ENCODE assay signal across 10 cellular contexts in the genomic region with DNA sequence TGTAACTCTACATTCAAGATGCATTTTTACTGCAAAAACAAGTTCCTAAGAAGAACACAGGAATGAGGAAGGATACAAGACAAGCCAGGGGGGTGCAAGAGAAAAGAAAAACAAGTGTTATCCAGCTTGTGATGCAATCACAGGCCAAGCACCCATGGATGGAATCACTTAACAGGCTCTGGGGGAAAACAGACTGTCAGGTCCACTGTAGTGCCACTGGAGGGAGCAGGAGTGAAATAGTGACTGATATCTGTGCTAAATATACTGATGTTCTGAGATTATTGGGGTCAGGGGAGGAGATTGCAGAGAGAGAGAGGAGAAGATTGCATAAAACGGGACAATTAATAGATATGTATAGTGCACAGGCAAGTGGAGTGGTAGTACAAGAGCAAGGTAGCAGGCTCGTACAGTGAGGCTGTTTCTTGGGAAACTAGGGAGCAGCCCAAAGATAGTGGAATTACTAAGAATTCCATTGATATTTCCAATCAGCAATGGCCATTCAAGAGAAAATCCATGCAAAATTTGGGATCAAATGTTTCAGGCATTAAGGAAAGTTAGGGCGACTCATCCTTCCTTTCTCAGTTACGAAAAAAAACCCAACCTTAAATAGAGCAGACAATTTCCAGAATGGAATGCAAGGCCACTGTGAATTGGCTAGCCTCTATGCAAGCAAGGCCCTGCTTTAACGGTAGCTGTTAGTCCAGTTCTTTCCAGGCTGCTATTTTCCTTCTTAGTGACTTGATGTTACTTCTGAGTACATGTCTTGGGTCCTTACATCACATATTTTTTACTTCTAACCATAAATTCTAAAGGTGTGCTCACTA. TPM values are rescaled to one million over a fixed set of nuclear protein-coding genes. Genes with fewer than 3 reads are reported as not detected.
DNase-seq lines count a peak whose midpoint lies in the region; ATAC-seq and TF ChIP-seq lines count a peak whose summit lies in the region.
"Had no signal": no experiment of that assay in that cellular context is flagged by ENCODE, and none has a peak within 500 bp of the region (broad histone marks: within the 10 kb centered on the region; RNA-seq: fewer than 3 reads in every experiment).

No MANE protein-coding gene starts in this region.

- CTCF ChIA-PET in Calu3 (lab: Charles Lee) = interaction anchor here (0.6 to 4.3 kb wide), 6 partner anchors 18 to 885 kb away, joined by 3 to 69 read pairs (median 3); a partner anchor contains a TSS

- BruUV-seq in Calu3 (replicated peaks; lab: Mats Ljungman, UMichigan) = no TSS peak

- H3K27ac Mint-ChIP-seq in Calu3 (ENCODE audit: unreplicated experiment) (no peak overlapping the region), chondrocyte (ENCODE audit: unreplicated experiment) (peak overlapping the region; percentile 92)

- ATAC-seq in HG03439 (IDR thresholded peaks at IDR 0.05; ENCODE audit: unreplicated experiment) = no peak
- ATAC-seq in GM18511 (IDR thresholded peaks at IDR 0.05; ENCODE audit: unreplicated experiment) = no peak
- no peak for ATAC-seq in GM19328 (IDR thresholded peaks at IDR 0.05; ENCODE audit: unreplicated experiment)
- ATAC-seq in HG03135 (IDR thresholded peaks at IDR 0.05; ENCODE audit: unreplicated experiment) = no peak

- H3K4me1 Mint-ChIP-seq in Calu3 (ENCODE audit: low read depth, unreplicated experiment) (peaks cover 15% of the 10 kb centered on the region), chondrocyte (ENCODE audit: low read depth) (peaks cover 51% of the 10 kb centered on the region)

- H3K9me3 Mint-ChIP-seq in Calu3 (ENCODE audit: low read depth, unreplicated experiment) = peaks cover 4% of the 10 kb centered on the region
- H3K9me3 Mint-ChIP-seq in chondrocyte (ENCODE audit: low read depth) = peaks cover 9% of the 10 kb centered on the region

- intact Hi-C loops in Calu3 (cut with micrococcal nuclease; ENCODE audit: unreplicated experiment) = loop anchor here (1.0 to 10.0 kb wide), 5 partner anchors 18 to 632 kb away; a partner anchor contains a TSS

- H3K27me3 Mint-ChIP-seq in Calu3 (ENCODE audit: unreplicated experiment) (no peaks in the 10 kb centered on the region), chondrocyte (ENCODE audit: low read depth) (no peaks in the 10 kb centered on the region)

- DNase-seq in Calu3 (peak; percentile 37), LNCaP clone FGC (ENCODE audit: low read depth) (peak; percentile 6), chondrocyte (ENCODE audit: low spot score) (no peak), midbrain (lab: John Stamatoyannopoulos, UW) (peak; percentile 0)

- no peak overlapping the region for H3K4me3 Mint-ChIP-seq in Calu3 (ENCODE audit: low read depth, unreplicated experiment)
- no peak overlapping the region for H3K4me3 Mint-ChIP-seq in chondrocyte (ENCODE audit: unreplicated experiment)

- TF ChIP-seq CTCF in Calu3 (IDR thresholded peaks at IDR 0.05; ENCODE audit: unreplicated experiment) = peak; percentile 30
- peak; percentile 51 for TF ChIP-seq CTCF in LNCaP clone FGC (IDR thresholded peaks at IDR 0.05; ENCODE audit: control insufficient read depth, extremely low read depth, insufficient read depth)
- TF ChIP-seq CTCF in chondrocyte (IDR thresholded peaks at IDR 0.05) = peak; percentile 83

- no peak overlapping the region for H3K4me3 ChIP-seq in LNCaP clone FGC (ENCODE audit: low read depth, low read length)
- H3K4me3 ChIP-seq: uterus had no signal

- H3K36me3 Mint-ChIP-seq in Calu3 (ENCODE audit: insufficient read depth, unreplicated experiment) (no peaks in the 10 kb centered on the region), chondrocyte (ENCODE audit: low read depth) (peaks cover 3% of the 10 kb centered on the region)

RNA-seq across cellular contexts. Expression of a gene that starts 52.2 kb away (rescaled TPM):
- total RNA-seq in Calu3 (2022) (3.1 and 3.8 TPM in 2 replicates), chondrocyte (3.8 to 18.0 TPM (median 4.1 TPM) in 3 replicates)

RNA-seq across cellular contexts. Expression of a gene that starts 53.7 kb away (rescaled TPM):
- total RNA-seq in Calu3 (2022) (not detected in 2 replicates), chondrocyte (4.0 TPM in 1 of 3 replicates, not detected in the others)
- total RNA-seq: glomerular endothelial cell had no signal

Comparison
In these comparisons a context has a peak if more than half of its experiments do, and no peak if none do; other contexts are left out.
1. CTCF ChIP-seq: peak in every context shown above with its lines; median percentile 83 in chondrocyte; 51 in LNCaP clone FGC; 30 in Calu3.